Comparison of ENCODE assay signal across 13 cellular contexts in the genomic region with DNA sequence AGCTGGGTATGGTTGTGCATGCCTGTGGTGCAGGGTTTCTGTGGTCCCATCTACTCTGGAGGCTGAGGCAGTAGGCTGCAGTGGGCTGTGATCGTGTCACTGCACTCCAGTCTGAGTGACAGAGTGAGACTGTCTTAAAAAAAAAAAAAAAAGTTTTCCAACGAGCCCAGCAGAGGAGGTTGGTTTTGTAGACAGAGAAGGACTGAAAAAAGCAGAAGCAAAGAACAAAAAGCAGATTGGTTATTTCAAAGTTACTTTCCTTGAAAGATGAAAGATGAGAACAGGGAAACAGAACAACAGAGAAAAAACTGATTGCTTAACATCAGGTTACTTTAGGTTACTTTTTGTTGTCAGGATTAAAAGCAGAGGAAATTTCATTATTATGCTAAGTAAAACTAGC.
DNase-seq lines count a peak whose midpoint lies in the region; ATAC-seq and TF ChIP-seq lines count a peak whose summit lies in the region.
"Had no signal": no experiment of that assay in that cellular context is flagged by ENCODE, and none has a peak within 500 bp of the region (broad histone marks: within the 10 kb centered on the region; RNA-seq: fewer than 3 reads in every experiment).

No MANE protein-coding gene starts in this region.

- no peaks in the 10 kb centered on the region for H3K79me2 ChIP-seq in OCI-LY7 (ENCODE audit: insufficient read depth, low read depth, low read length)

- H3K9me3 Mint-ChIP-seq in activated CD4-positive, alpha-beta T cell treated with anti-CD3 and anti-CD28 coated beads, Interleukin-2, amount 10 ng/mL, durations not matched to agents 24 days and 14 days = no peaks in the 10 kb centered on the region
- no peaks in the 10 kb centered on the region for H3K9me3 Mint-ChIP-seq in stimulated activated naive B cell treated with anti-CD40 and anti-IgM and Interleukin-4, amounts not matched to agents 10 μg/mL and 1 μg/mL and 100 μg/mL, for 72 hours
- H3K9me3 Mint-ChIP-seq: central memory CD8-positive, alpha-beta T cell; neural crest cell had no signal

- TF ChIP-seq CTCF in OCI-LY7 (conservative IDR thresholded peaks at IDR 0.05; ENCODE audit: low read length) = no peak

- peak; percentile 32 to 54 for ATAC-seq in stimulated activated naive B cell treated with anti-CD40 and anti-IgM and Interleukin-4, amounts not matched to agents 10 μg/mL and 1 μg/mL and 100 μg/mL, for 72 hours (replicated peaks)

- H3K4me1 ChIP-seq in OCI-LY7 (ENCODE audit: insufficient read depth, low read length, poor library complexity, severe bottlenecking) = no peaks in the 10 kb centered on the region

- no peaks in the 10 kb centered on the region for H3K27me3 Mint-ChIP-seq in activated CD4-positive, alpha-beta T cell treated with anti-CD3 and anti-CD28 coated beads, Interleukin-2, amount 10 ng/mL, durations not matched to agents 24 days and 14 days
- no peaks in the 10 kb centered on the region for H3K27me3 Mint-ChIP-seq in stimulated activated naive B cell treated with anti-CD40 and anti-IgM and Interleukin-4, amounts not matched to agents 10 μg/mL and 1 μg/mL and 100 μg/mL, for 72 hours
- H3K27me3 Mint-ChIP-seq: central memory CD8-positive, alpha-beta T cell had no signal

- peak; percentile 77 for DNase-seq in activated CD4-positive, alpha-beta T cell treated with anti-CD3 and anti-CD28 coated beads, Interleukin-2, amount 10 ng/mL, durations not matched to agents 24 days and 14 days
- no peak for DNase-seq in activated CD4-positive, alpha-beta T cell treated with anti-CD3 and anti-CD28 coated beads for 48 hours
- peak; percentile 44 for DNase-seq in RPMI8226
- DNase-seq in fibroblast of gingiva (ENCODE audit: low read depth) = peak; percentile 34
- no peak for DNase-seq in stimulated activated naive B cell treated with anti-CD40 and anti-IgM and Interleukin-4, amounts not matched to agents 10 μg/mL and 1 μg/mL and 100 μg/mL, for 72 hours
- no peak for DNase-seq in NCI-H2227 (lab: John Stamatoyannopoulos, UW; ENCODE audit: unreplicated experiment)
- DNase-seq in OCI-LY7 (ENCODE audit: low spot score) = no peak
- DNase-seq in amniotic stem cell (lab: John Stamatoyannopoulos, UW) = no peak
- DNase-seq: 8988T; activated CD4-positive, alpha-beta T cell treated with anti-CD3 and anti-CD28 coated beads for 1 hour; NCI-H748 treated with DMSO at 0.1 percent for 48 hours had no signal

- intact Hi-C loops in activated CD4-positive, alpha-beta T cell treated with anti-CD3 and anti-CD28 coated beads, Interleukin-2, amount 10 ng/mL, durations not matched to agents 24 days and 14 days (cut with micrococcal nuclease) = no loop called here
- intact Hi-C loops in OCI-LY7 (cut with micrococcal nuclease; ENCODE audit: unreplicated experiment) = no loop called here

- H3K4me2 ChIP-seq in OCI-LY7 (ENCODE audit: low read length) = no peak overlapping the region

- peak overlapping the region; percentile 32 for H3K4me3 Mint-ChIP-seq in activated CD4-positive, alpha-beta T cell treated with anti-CD3 and anti-CD28 coated beads, Interleukin-2, amount 10 ng/mL, durations not matched to agents 24 days and 14 days
- H3K4me3 Mint-ChIP-seq in stimulated activated naive B cell treated with anti-CD40 and anti-IgM and Interleukin-4, amounts not matched to agents 10 μg/mL and 1 μg/mL and 100 μg/mL, for 72 hours = no peak overlapping the region
- H3K4me3 Mint-ChIP-seq: central memory CD8-positive, alpha-beta T cell; neural crest cell had no signal

- no peak overlapping the region for H3K27ac ChIP-seq in OCI-LY7 (ENCODE audit: low read depth, low read length, poor library complexity, severe bottlenecking)

- H3K4me1 Mint-ChIP-seq in activated CD4-positive, alpha-beta T cell treated with anti-CD3 and anti-CD28 coated beads, Interleukin-2, amount 10 ng/mL, durations not matched to agents 24 days and 14 days = peaks cover 66% of the 10 kb centered on the region
- H3K4me1 Mint-ChIP-seq in stimulated activated naive B cell treated with anti-CD40 and anti-IgM and Interleukin-4, amounts not matched to agents 10 μg/mL and 1 μg/mL and 100 μg/mL, for 72 hours = peaks cover 12 to 28% of the 10 kb centered on the region in 2 donors

- BruUV-seq in OCI-LY7 (replicated peaks; lab: Mats Ljungman, UMichigan) = no TSS peak

- CTCF ChIA-PET in OCI-LY7 (lab: Charles Lee; ENCODE audit: unreplicated experiment) = no interaction called here

- H3K9me3 ChIP-seq in OCI-LY7 (ENCODE audit: low read length) = no peaks in the 10 kb centered on the region

- no peaks in the 10 kb centered on the region for H4K20me1 ChIP-seq in OCI-LY7 (ENCODE audit: insufficient read depth, low read length)

- H3K9me2 ChIP-seq in OCI-LY7 (ENCODE audit: insufficient read depth, low read length) = no peaks in the 10 kb centered on the region

- peak overlapping the region; percentile 71 for H3K27ac Mint-ChIP-seq in activated CD4-positive, alpha-beta T cell treated with anti-CD3 and anti-CD28 coated beads, Interleukin-2, amount 10 ng/mL, durations not matched to agents 24 days and 14 days
- no peak overlapping the region for H3K27ac Mint-ChIP-seq in stimulated activated naive B cell treated with anti-CD40 and anti-IgM and Interleukin-4, amounts not matched to agents 10 μg/mL and 1 μg/mL and 100 μg/mL, for 72 hours

- no peaks in the 10 kb centered on the region for H3K36me3 ChIP-seq in OCI-LY7 (ENCODE audit: insufficient read depth, low read length)

- H2AFZ ChIP-seq in OCI-LY7 (ENCODE audit: low read length) = no peak overlapping the region

- POLR2A ChIA-PET in OCI-LY7 (lab: Charles Lee) = interaction anchor here (0.7 kb wide), 1 partner anchor 1484 kb away, joined by 3 read pairs; no protein-coding TSS in a partner anchor

- H3K4me3 ChIP-seq in OCI-LY7 (ENCODE audit: low read depth, low read length, poor library complexity, severe bottlenecking) = no peak overlapping the region

- H3K36me3 Mint-ChIP-seq in activated CD4-positive, alpha-beta T cell treated with anti-CD3 and anti-CD28 coated beads, Interleukin-2, amount 10 ng/mL, durations not matched to agents 24 days and 14 days (ENCODE audit: low read depth) = peaks cover 3% of the 10 kb centered on the region
- no peaks in the 10 kb centered on the region for H3K36me3 Mint-ChIP-seq in stimulated activated naive B cell treated with anti-CD40 and anti-IgM and Interleukin-4, amounts not matched to agents 10 μg/mL and 1 μg/mL and 100 μg/mL, for 72 hours

Comparison
In these comparisons a context has a peak if more than half of its experiments do, and no peak if none do; other contexts are left out.
1. DNase-seq: peak in activated CD4-positive, alpha-beta T cell treated with anti-CD3 and anti-CD28 coated beads, Interleukin-2, amount 10 ng/mL, durations not matched to agents 24 days and 14 days (single experiment), RPMI8226 (single experiment) and fibroblast of gingiva (single experiment); none in activated CD4-positive, alpha-beta T cell treated with anti-CD3 and anti-CD28 coated beads for 48 hours (single experiment), stimulated activated naive B cell treated with anti-CD40 and anti-IgM and Interleukin-4, amounts not matched to agents 10 μg/mL and 1 μg/mL and 100 μg/mL, for 72 hours (single experiment), NCI-H2227 (single experiment), OCI-LY7 (single experiment) and amniotic stem cell (single experiment).